In the genomic region with DNA sequence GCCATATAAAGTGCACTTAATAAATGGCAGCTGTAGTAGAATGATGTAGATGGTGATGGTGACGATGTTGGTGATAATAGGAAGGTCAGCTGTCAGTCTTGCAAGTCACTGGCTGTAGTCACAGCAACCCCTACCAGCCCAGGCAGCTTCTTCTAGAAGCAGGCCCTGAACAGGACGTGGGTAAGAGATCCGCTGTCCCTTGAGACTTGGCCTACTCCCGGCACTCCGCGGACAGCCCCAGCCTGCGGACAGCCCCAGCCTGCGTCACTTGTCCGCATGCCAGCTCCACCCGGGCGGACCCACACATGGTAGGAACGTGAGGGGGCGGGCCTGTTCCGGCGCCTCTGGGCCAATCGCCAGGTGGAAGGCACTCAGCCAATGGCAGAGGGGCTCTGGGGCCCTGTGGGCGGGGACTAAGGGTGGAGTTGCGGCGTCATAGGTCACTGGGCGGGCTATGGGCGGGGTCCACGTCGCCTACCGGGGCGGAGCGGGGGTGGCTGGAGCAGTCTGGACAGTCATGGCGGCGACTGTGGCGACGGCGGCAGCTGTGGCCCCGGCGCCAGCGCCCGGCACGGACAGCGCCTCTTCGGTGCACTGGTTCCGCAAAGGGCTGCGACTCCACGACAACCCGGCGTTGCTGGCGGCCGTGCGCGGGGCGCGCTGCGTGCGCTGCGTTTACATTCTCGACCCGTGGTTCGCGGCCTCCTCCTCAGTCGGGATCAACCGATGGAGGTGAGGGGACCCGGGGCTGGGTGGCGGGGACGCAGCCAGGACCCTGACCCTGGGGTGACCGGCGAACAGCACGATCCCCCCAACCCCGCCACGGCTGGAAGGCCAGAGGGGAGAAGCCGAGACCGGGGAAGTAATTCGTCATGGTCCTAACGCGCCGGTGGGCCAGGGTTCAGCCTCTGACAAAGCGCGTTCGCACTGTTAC, we compare ENCODE assay signal across 1 cellular context.
TF ChIP-seq lines count a peak whose summit lies in the region.

CRY2 (plus strand) TSS at position 502 of the 934 bp plus-strand sequence; CDS start at position 518, 16 bp downstream.

TF ChIP-seq in SK-N-SH, 30 proteins besides CTCF, POLR2A, EP300 and RAD21 (continued from another document):
- TF ChIP-seq SMC3 (IDR thresholded peaks at IDR 0.05; ENCODE audit: low read depth, low read length) (no peak), EZH2phosphoT487 (IDR thresholded peaks at IDR 0.05; ENCODE audit: borderline replicate concordance, low read depth) (no peak), ELF1 (IDR thresholded peaks at IDR 0.05) (no peak), MEF2A (IDR thresholded peaks at IDR 0.05; ENCODE audit: borderline replicate concordance, low read depth) (no peak), TCF12 (IDR thresholded peaks at IDR 0.05) (peak; percentile 42; the same call in 1 of the 2 replicates), TAF1 (IDR thresholded peaks at IDR 0.05; ENCODE audit: borderline replicate concordance, low read depth, low read length) (peak; percentile 92), MAX (IDR thresholded peaks at IDR 0.05; ENCODE audit: low read depth) (peak; percentile 100), FOXJ3 (CRISPR knock-in tag; IDR thresholded peaks at IDR 0.05) (no peak), FOXM1 (IDR thresholded peaks at IDR 0.05; ENCODE audit: low read depth) (no peak), NRF1 (IDR thresholded peaks at IDR 0.05; ENCODE audit: low read depth, low read length) (no peak), MXI1 (IDR thresholded peaks at IDR 0.05; ENCODE audit: low read depth, low read length) (peak; percentile 93), ZBTB33 (IDR thresholded peaks at IDR 0.05; ENCODE audit: borderline replicate concordance, low read depth) (no peak), RCOR1 (IDR thresholded peaks at IDR 0.05; ENCODE audit: low read length) (no peak), NFIC (IDR thresholded peaks at IDR 0.05; ENCODE audit: borderline replicate concordance) (peak; percentile 85)
- TF ChIP-seq, protein P1, sequence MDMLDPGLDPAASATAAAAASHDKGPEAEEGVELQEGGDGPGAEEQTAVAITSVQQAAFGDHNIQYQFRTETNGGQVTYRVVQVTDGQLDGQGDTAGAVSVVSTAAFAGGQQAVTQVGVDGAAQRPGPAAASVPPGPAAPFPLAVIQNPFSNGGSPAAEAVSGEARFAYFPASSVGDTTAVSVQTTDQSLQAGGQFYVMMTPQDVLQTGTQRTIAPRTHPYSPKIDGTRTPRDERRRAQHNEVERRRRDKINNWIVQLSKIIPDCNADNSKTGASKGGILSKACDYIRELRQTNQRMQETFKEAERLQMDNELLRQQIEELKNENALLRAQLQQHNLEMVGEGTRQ (IDR thresholded peaks at IDR 0.05; ENCODE audit: borderline replicate concordance, low read depth, low read length), result no peak
TF ChIP-seq in SK-N-SH: peak in this region for 13.
